14 cellular contexts compared by ENCODE assay signal in genomic region chr1:87956072-87956471, GRCh38.
DNase-seq lines count a peak whose midpoint lies in the region; ATAC-seq and TF ChIP-seq lines count a peak whose summit lies in the region.
"Had no signal": no experiment of that assay in that cellular context is flagged by ENCODE, and none has a peak within 500 bp of the region (broad histone marks: within the 10 kb centered on the region; RNA-seq: fewer than 3 reads in every experiment).

No MANE protein-coding gene starts in this region.

- H3K4me1 Mint-ChIP-seq in neural progenitor cell: peaks cover 16% of the 10 kb centered on the region
- H3K4me1 Mint-ChIP-seq in activated T-helper 1 cell treated with anti-CD3 and anti-CD28 coated beads, Interleukin-12 subunit alpha, Interleukin-12 subunit beta, Interleukin-2, Interleukin-4 antibody, amounts not matched to agents 30 ng/mL and 10 ng/mL and 1 ng/mL, durations not matched to agents 14 hours and 24 hours and 36 hours (ENCODE audit: low read depth): no peaks in the 10 kb centered on the region

- ATAC-seq in Panc1 (peak; percentile 96), esophagus mucosa (peak; percentile 82), GM19397 (IDR thresholded peaks at IDR 0.05; ENCODE audit: unreplicated experiment) (no peak)

- H3F3A ChIP-seq in neural progenitor cell (ENCODE audit: low read depth): no peaks in the 10 kb centered on the region

- H3K9me3 ChIP-seq in BE2C (no peaks in the 10 kb centered on the region), Panc1 (ENCODE audit: control insufficient read depth, insufficient read depth, low read depth, low read length) (peaks cover 3% of the 10 kb centered on the region; the same call in 1 of the 2 replicates), neural progenitor cell (ENCODE audit: low read depth) (no peaks in the 10 kb centered on the region)

- no peaks in the 10 kb centered on the region for H3K36me3 Mint-ChIP-seq in neural progenitor cell
- H3K36me3 Mint-ChIP-seq in activated T-helper 1 cell treated with anti-CD3 and anti-CD28 coated beads, Interleukin-12 subunit alpha, Interleukin-12 subunit beta, Interleukin-2, Interleukin-4 antibody, amounts not matched to agents 30 ng/mL and 10 ng/mL and 1 ng/mL, durations not matched to agents 14 hours and 24 hours and 36 hours (ENCODE audit: low read depth): no peaks in the 10 kb centered on the region

- in situ Hi-C loops in Panc1 (cut with HindIII; ENCODE audit: low pct_unique_long_range_greater_than_20kb, low sequenced_read_pairs): no loop called here

- H3K4me2 ChIP-seq in neural progenitor cell: no peak overlapping the region

- H3K9me3 Mint-ChIP-seq in neural progenitor cell: no peaks in the 10 kb centered on the region
- H3K9me3 Mint-ChIP-seq in activated T-helper 1 cell treated with anti-CD3 and anti-CD28 coated beads, Interleukin-12 subunit alpha, Interleukin-12 subunit beta, Interleukin-2, Interleukin-4 antibody, amounts not matched to agents 30 ng/mL and 10 ng/mL and 1 ng/mL, durations not matched to agents 14 hours and 24 hours and 36 hours: no peaks in the 10 kb centered on the region
- H3K9me3 Mint-ChIP-seq: T-helper 1 cell treated with Interleukin-12 subunit alpha and Interleukin-12 subunit beta and Interleukin-4 antibody, amounts not matched to agents 30 μg/mL and 1 μg/mL, for 36 hours had no signal

- peak; percentile 13 for DNase-seq in BE2C
- peak; percentile 72 for DNase-seq in Panc1 (ENCODE audit: low read depth, low spot score)
- DNase-seq in neural progenitor cell (ENCODE audit: low spot score): peak; percentile 84
- DNase-seq in activated T-helper 1 cell treated with anti-CD3 and anti-CD28 coated beads, Interleukin-12 subunit alpha, Interleukin-12 subunit beta, Interleukin-2, Interleukin-4 antibody, amounts not matched to agents 30 ng/mL and 10 ng/mL and 1 ng/mL, durations not matched to agents 14 hours and 24 hours and 36 hours (ENCODE audit: low spot score): no peak
- no peak for DNase-seq in NCI-H2196 (lab: John Stamatoyannopoulos, UW; ENCODE audit: unreplicated experiment)
- no peak for DNase-seq in stimulated activated CD4-positive, alpha-beta T cell treated with anti-CD3 and anti-CD28 coated beads, Interleukin-15, amount 100 ng/mL, for 24 hours
- DNase-seq: activated gamma-delta T cell, DMS153, glutamatergic neuron, NCI-H187 had no signal

- H3K4me3 Mint-ChIP-seq in neural progenitor cell: no peak overlapping the region
- no peak overlapping the region for H3K4me3 Mint-ChIP-seq in activated T-helper 1 cell treated with anti-CD3 and anti-CD28 coated beads, Interleukin-12 subunit alpha, Interleukin-12 subunit beta, Interleukin-2, Interleukin-4 antibody, amounts not matched to agents 30 ng/mL and 10 ng/mL and 1 ng/mL, durations not matched to agents 14 hours and 24 hours and 36 hours
- H3K4me3 Mint-ChIP-seq: T-helper 1 cell treated with Interleukin-12 subunit alpha and Interleukin-12 subunit beta and Interleukin-4 antibody, amounts not matched to agents 30 μg/mL and 1 μg/mL, for 36 hours had no signal

- H3K27me3 Mint-ChIP-seq in neural progenitor cell (ENCODE audit: insufficient read depth, low read depth): peaks cover 2% of the 10 kb centered on the region
- H3K27me3 Mint-ChIP-seq in activated T-helper 1 cell treated with anti-CD3 and anti-CD28 coated beads, Interleukin-12 subunit alpha, Interleukin-12 subunit beta, Interleukin-2, Interleukin-4 antibody, amounts not matched to agents 30 ng/mL and 10 ng/mL and 1 ng/mL, durations not matched to agents 14 hours and 24 hours and 36 hours (ENCODE audit: insufficient read depth): peaks cover 7% of the 10 kb centered on the region

- H4K20me1 ChIP-seq in neural progenitor cell (ENCODE audit: low read depth): no peaks in the 10 kb centered on the region

- CTCF ChIA-PET in Panc1 (lab: Charles Lee): no interaction called here

- no peak for TF ChIP-seq CTCF in BE2C (IDR thresholded peaks at IDR 0.05; ENCODE audit: low read depth, low read length)
- TF ChIP-seq CTCF in Panc1 (IDR thresholded peaks at IDR 0.05): no peak
- TF ChIP-seq CTCF in neural progenitor cell (IDR thresholded peaks at IDR 0.05): no peak

- H3K27me3 ChIP-seq in BE2C (no peaks in the 10 kb centered on the region), Panc1 (ENCODE audit: control insufficient read depth, insufficient read depth, low read length) (no peaks in the 10 kb centered on the region), neural progenitor cell (no peaks in the 10 kb centered on the region)

- no peak overlapping the region for H2AFZ ChIP-seq in neural progenitor cell (replicated peaks)
- H2AFZ ChIP-seq: parathyroid adenoma had no signal

- H3K27ac ChIP-seq in Panc1 (ENCODE audit: low read length) (peak overlapping the region; percentile 9; the same call in 1 of the 2 replicates), neural progenitor cell (no peak overlapping the region)
- H3K27ac ChIP-seq: parathyroid adenoma had no signal

- no TSS peak for BruUV-seq in Panc1 (replicated peaks; lab: Mats Ljungman, UMichigan)

- no peaks in the 10 kb centered on the region for H3K79me2 ChIP-seq in neural progenitor cell (ENCODE audit: low read depth)
- H3K79me2 ChIP-seq: parathyroid adenoma had no signal

- no peaks in the 10 kb centered on the region for H3K4me1 ChIP-seq in BE2C
- H3K4me1 ChIP-seq in Panc1 (ENCODE audit: control insufficient read depth, insufficient read depth, low read length): no peaks in the 10 kb centered on the region
- peaks cover 11% of the 10 kb centered on the region for H3K4me1 ChIP-seq in neural progenitor cell
- H3K4me1 ChIP-seq: parathyroid adenoma had no signal

- H3K4me3 ChIP-seq in BE2C (ENCODE audit: low read depth, low read length) (no peak overlapping the region), Panc1 (ENCODE audit: low read depth in 2 of 2, low read length in 2 of 2) (no peak overlapping the region), neural progenitor cell (no peak overlapping the region)

- H3K36me3 ChIP-seq in BE2C: no peaks in the 10 kb centered on the region
- H3K36me3 ChIP-seq in Panc1 (ENCODE audit: control insufficient read depth, insufficient read depth, low read length): no peaks in the 10 kb centered on the region
- no peaks in the 10 kb centered on the region for H3K36me3 ChIP-seq in neural progenitor cell

- no peak overlapping the region for H3K27ac Mint-ChIP-seq in neural progenitor cell
- no peak overlapping the region for H3K27ac Mint-ChIP-seq in activated T-helper 1 cell treated with anti-CD3 and anti-CD28 coated beads, Interleukin-12 subunit alpha, Interleukin-12 subunit beta, Interleukin-2, Interleukin-4 antibody, amounts not matched to agents 30 ng/mL and 10 ng/mL and 1 ng/mL, durations not matched to agents 14 hours and 24 hours and 36 hours
- H3K27ac Mint-ChIP-seq: T-helper 1 cell treated with Interleukin-12 subunit alpha and Interleukin-12 subunit beta and Interleukin-4 antibody, amounts not matched to agents 30 μg/mL and 1 μg/mL, for 36 hours had no signal

- intact Hi-C loops in Panc1 (cut with micrococcal nuclease; ENCODE audit: unreplicated experiment): loop anchor here (10.0 kb wide), 1 partner anchor 661 kb away; no protein-coding TSS in a partner anchor
- intact Hi-C loops in activated T-helper 1 cell treated with anti-CD3 and anti-CD28 coated beads, Interleukin-12 subunit alpha, Interleukin-12 subunit beta, Interleukin-2, Interleukin-4 antibody, amounts not matched to agents 30 ng/mL and 10 ng/mL and 1 ng/mL, durations not matched to agents 14 hours and 24 hours and 36 hours (cut with micrococcal nuclease): no loop called here

- POLR2A ChIA-PET in Panc1 (lab: Charles Lee): no interaction called here

- H3K9ac ChIP-seq in neural progenitor cell: no peak overlapping the region
- H3K9ac ChIP-seq: parathyroid adenoma had no signal

Comparison
In these comparisons a context has a peak if more than half of its experiments do, and no peak if none do; other contexts are left out.
1. DNase-seq: peak in BE2C (single experiment), Panc1 (single experiment) and neural progenitor cell (single experiment); none in activated T-helper 1 cell treated with anti-CD3 and anti-CD28 coated beads, Interleukin-12 subunit alpha, Interleukin-12 subunit beta, Interleukin-2, Interleukin-4 antibody, amounts not matched to agents 30 ng/mL and 10 ng/mL and 1 ng/mL, durations not matched to agents 14 hours and 24 hours and 36 hours (single experiment), NCI-H2196 (single experiment) and stimulated activated CD4-positive, alpha-beta T cell treated with anti-CD3 and anti-CD28 coated beads, Interleukin-15, amount 100 ng/mL, for 24 hours (single experiment).